ENCODE assay signal across 1 cellular context in genomic region chr5:180908998-180909731, GRCh38.
TF ChIP-seq lines count a peak whose summit lies in the region.

No MANE protein-coding gene starts in this region.

TF ChIP-seq in GM23338, 12 proteins besides CTCF, POLR2A, EP300 and RAD21 (continued from another document):
- TF ChIP-seq, protein P1, sequence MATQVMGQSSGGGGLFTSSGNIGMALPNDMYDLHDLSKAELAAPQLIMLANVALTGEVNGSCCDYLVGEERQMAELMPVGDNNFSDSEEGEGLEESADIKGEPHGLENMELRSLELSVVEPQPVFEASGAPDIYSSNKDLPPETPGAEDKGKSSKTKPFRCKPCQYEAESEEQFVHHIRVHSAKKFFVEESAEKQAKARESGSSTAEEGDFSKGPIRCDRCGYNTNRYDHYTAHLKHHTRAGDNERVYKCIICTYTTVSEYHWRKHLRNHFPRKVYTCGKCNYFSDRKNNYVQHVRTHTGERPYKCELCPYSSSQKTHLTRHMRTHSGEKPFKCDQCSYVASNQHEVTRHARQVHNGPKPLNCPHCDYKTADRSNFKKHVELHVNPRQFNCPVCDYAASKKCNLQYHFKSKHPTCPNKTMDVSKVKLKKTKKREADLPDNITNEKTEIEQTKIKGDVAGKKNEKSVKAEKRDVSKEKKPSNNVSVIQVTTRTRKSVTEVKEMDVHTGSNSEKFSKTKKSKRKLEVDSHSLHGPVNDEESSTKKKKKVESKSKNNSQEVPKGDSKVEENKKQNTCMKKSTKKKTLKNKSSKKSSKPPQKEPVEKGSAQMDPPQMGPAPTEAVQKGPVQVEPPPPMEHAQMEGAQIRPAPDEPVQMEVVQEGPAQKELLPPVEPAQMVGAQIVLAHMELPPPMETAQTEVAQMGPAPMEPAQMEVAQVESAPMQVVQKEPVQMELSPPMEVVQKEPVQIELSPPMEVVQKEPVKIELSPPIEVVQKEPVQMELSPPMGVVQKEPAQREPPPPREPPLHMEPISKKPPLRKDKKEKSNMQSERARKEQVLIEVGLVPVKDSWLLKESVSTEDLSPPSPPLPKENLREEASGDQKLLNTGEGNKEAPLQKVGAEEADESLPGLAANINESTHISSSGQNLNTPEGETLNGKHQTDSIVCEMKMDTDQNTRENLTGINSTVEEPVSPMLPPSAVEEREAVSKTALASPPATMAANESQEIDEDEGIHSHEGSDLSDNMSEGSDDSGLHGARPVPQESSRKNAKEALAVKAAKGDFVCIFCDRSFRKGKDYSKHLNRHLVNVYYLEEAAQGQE (IDR thresholded peaks at IDR 0.05; ENCODE audit: unreplicated experiment), result no peak
